1 cellular context compared by ENCODE assay signal in genomic region chr9:120593250-120593954, GRCh38.
A peak's percentile ranks its signal among the peaks of the same experiment; 100 is the strongest.
TF ChIP-seq lines count a peak whose summit lies in the region.

No MANE protein-coding gene starts in this region.

TF ChIP-seq in HepG2, 621 proteins besides CTCF, POLR2A, EP300 and RAD21 (continued from another document):
- TF ChIP-seq ZNF646 (CRISPR knock-in tag; IDR thresholded peaks at IDR 0.05) (no peak), RXRA (CRISPR knock-in tag; IDR thresholded peaks at IDR 0.05) (no peak), DNMT1 (CRISPR knock-in tag; IDR thresholded peaks at IDR 0.05) (no peak), YEATS4 (CRISPR knock-in tag; IDR thresholded peaks at IDR 0.05; ENCODE audit: borderline replicate concordance) (no peak), U2AF1 (optimal IDR thresholded peaks at IDR 0.05; ENCODE audit: low read depth, low read length) (no peak), HHEX (CRISPR knock-in tag; IDR thresholded peaks at IDR 0.05) (no peak), ERF (CRISPR knock-in tag; IDR thresholded peaks at IDR 0.05) (no peak), TBP (CRISPR knock-in tag; IDR thresholded peaks at IDR 0.05) (no peak), TAF1 (CRISPR knock-in tag; IDR thresholded peaks at IDR 0.05) (no peak), ZMYM3 (CRISPR knock-in tag; IDR thresholded peaks at IDR 0.05) (peak; percentile 71), MTF2 (CRISPR knock-in tag; IDR thresholded peaks at IDR 0.05; ENCODE audit: borderline replicate concordance) (no peak), MAFK (conservative IDR thresholded peaks at IDR 0.05 in 1 of 2, IDR thresholded peaks at IDR 0.05 in 1 of 2; ENCODE audit: low read length in 2 of 2) (0 out of 4 replicates have a peak, but pooled peaks have one; percentile 4 to 24), SNRNP70 (IDR thresholded peaks at IDR 0.05; ENCODE audit: low read depth, low read length) (no peak), RORA (CRISPR knock-in tag; IDR thresholded peaks at IDR 0.05) (no peak), TMF1 (CRISPR knock-in tag; IDR thresholded peaks at IDR 0.05; ENCODE audit: low read depth) (no peak), ARNTL (CRISPR knock-in tag; IDR thresholded peaks at IDR 0.05) (no peak)
- TF ChIP-seq, protein P1, sequence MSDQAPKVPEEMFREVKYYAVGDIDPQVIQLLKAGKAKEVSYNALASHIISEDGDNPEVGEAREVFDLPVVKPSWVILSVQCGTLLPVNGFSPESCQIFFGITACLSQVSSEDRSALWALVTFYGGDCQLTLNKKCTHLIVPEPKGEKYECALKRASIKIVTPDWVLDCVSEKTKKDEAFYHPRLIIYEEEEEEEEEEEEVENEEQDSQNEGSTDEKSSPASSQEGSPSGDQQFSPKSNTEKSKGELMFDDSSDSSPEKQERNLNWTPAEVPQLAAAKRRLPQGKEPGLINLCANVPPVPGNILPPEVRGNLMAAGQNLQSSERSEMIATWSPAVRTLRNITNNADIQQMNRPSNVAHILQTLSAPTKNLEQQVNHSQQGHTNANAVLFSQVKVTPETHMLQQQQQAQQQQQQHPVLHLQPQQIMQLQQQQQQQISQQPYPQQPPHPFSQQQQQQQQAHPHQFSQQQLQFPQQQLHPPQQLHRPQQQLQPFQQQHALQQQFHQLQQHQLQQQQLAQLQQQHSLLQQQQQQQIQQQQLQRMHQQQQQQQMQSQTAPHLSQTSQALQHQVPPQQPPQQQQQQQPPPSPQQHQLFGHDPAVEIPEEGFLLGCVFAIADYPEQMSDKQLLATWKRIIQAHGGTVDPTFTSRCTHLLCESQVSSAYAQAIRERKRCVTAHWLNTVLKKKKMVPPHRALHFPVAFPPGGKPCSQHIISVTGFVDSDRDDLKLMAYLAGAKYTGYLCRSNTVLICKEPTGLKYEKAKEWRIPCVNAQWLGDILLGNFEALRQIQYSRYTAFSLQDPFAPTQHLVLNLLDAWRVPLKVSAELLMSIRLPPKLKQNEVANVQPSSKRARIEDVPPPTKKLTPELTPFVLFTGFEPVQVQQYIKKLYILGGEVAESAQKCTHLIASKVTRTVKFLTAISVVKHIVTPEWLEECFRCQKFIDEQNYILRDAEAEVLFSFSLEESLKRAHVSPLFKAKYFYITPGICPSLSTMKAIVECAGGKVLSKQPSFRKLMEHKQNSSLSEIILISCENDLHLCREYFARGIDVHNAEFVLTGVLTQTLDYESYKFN (CRISPR knock-in tag; conservative IDR thresholded peaks at IDR 0.05), result 0 out of 2 replicates have a peak, but pooled peaks have one; percentile 11
- TF ChIP-seq, protein P2, sequence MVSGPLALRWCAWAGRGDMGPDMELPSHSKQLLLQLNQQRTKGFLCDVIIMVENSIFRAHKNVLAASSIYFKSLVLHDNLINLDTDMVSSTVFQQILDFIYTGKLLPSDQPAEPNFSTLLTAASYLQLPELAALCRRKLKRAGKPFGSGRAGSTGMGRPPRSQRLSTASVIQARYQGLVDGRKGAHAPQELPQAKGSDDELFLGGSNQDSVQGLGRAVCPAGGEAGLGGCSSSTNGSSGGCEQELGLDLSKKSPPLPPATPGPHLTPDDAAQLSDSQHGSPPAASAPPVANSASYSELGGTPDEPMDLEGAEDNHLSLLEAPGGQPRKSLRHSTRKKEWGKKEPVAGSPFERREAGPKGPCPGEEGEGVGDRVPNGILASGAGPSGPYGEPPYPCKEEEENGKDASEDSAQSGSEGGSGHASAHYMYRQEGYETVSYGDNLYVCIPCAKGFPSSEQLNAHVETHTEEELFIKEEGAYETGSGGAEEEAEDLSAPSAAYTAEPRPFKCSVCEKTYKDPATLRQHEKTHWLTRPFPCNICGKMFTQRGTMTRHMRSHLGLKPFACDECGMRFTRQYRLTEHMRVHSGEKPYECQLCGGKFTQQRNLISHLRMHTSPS (CRISPR knock-in tag; IDR thresholded peaks at IDR 0.05; ENCODE audit: low read depth), result no peak
- TF ChIP-seq, protein P3, sequence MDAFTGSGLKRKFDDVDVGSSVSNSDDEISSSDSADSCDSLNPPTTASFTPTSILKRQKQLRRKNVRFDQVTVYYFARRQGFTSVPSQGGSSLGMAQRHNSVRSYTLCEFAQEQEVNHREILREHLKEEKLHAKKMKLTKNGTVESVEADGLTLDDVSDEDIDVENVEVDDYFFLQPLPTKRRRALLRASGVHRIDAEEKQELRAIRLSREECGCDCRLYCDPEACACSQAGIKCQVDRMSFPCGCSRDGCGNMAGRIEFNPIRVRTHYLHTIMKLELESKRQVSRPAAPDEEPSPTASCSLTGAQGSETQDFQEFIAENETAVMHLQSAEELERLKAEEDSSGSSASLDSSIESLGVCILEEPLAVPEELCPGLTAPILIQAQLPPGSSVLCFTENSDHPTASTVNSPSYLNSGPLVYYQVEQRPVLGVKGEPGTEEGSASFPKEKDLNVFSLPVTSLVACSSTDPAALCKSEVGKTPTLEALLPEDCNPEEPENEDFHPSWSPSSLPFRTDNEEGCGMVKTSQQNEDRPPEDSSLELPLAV (CRISPR knock-in tag; conservative IDR thresholded peaks at IDR 0.05; ENCODE audit: low read depth), result no peak
